8 cellular contexts compared by ENCODE assay signal in the genomic region with DNA sequence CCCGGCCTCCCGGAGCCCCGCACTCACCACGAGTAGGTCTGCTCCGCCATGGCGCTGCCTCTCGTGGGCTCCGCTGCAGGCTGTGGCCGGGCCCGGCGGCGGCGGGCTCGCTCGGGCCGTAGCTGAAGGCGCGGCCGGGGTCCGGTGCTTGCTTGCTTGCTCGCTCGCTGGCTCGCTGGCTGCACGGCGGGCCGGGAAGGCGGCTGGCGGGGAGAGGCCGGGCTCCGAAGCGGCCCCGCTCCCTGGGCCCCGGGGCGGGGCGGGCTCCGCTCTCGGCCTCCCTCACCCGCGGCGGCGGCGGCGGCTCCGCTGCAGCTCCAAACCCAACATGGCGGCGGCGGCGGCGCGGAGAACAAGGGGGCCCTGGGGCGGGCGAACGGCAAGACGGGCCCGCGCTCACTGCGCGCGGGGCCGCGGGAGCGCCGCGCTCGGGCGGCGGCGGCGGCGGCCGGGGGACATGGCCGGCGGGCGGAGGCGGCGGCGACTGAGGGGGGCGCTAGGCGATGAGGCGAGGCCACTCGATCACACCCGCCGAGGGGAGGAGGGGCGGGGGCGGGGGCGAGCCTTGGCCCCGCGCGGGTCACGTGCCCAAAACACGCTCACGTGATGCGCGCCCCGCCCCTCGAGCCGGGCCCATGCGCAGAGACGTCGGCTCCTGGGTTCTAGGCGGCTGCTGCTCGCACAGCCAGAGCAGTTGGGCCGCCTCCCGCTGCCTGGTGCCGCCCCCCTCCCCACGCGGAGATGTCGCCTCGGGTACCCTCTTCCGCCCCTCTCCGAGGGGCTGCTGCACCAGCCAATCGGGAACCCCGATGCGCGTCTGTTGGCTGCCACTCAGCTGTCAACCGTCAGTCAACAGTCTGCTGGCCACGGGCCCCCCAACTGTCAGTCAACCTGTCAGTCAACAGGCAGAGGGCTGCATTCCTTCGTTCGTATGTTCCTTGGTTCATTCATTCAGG. TPM values are rescaled to one million over a fixed set of nuclear protein-coding genes. Genes with fewer than 3 reads are reported as not detected.
DNase-seq lines count a peak whose midpoint lies in the region; ATAC-seq and TF ChIP-seq lines count a peak whose summit lies in the region.

A gene with protein sequence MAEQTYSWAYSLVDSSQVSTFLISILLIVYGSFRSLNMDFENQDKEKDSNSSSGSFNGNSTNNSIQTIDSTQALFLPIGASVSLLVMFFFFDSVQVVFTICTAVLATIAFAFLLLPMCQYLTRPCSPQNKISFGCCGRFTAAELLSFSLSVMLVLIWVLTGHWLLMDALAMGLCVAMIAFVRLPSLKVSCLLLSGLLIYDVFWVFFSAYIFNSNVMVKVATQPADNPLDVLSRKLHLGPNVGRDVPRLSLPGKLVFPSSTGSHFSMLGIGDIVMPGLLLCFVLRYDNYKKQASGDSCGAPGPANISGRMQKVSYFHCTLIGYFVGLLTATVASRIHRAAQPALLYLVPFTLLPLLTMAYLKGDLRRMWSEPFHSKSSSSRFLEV (minus strand): TSS at position 541 of the 956 bp plus-strand sequence. CDS start 491 bp downstream, at position 50.

- 1 to 3% methylated on average over 27 to 119 of the region's 119 CpGs for WGBS in endodermal cell (ENCODE audit: insufficient coverage in 1 of 2, insufficient read length in 1 of 2), 2 experiments
- 0 to 1% methylated on average over 87 to 91 of the region's 119 CpGs for WGBS in mesodermal cell (ENCODE audit: insufficient coverage in 2 of 2), 2 experiments

- H3K4me1 ChIP-seq in Caco-2 (no peaks in the 10 kb centered on the region), HUES6 (ENCODE audit: control insufficient read depth, insufficient read depth, low read length) (peaks cover 12% of the 10 kb centered on the region; the same call in 1 of the 2 replicates), endodermal cell (ENCODE audit: control insufficient read depth, insufficient read depth, low read length) (no peaks in the 10 kb centered on the region), mesodermal cell (ENCODE audit: control insufficient read depth, insufficient read depth, low read length, poor library complexity, severe bottlenecking) (no peaks in the 10 kb centered on the region)

- peak; percentile 66 for ATAC-seq in GM21423 (IDR thresholded peaks at IDR 0.05; ENCODE audit: unreplicated experiment)

- H3K9me3 Mint-ChIP-seq in Caco-2 (ENCODE audit: unreplicated experiment) (no peaks in the 10 kb centered on the region), endodermal cell (no peaks in the 10 kb centered on the region)

- peaks cover 25% of the 10 kb centered on the region for H3K4me1 Mint-ChIP-seq in Caco-2 (ENCODE audit: low read depth, unreplicated experiment)
- H3K4me1 Mint-ChIP-seq in endodermal cell: peaks cover 17% of the 10 kb centered on the region

- no TSS peak for BruUV-seq in Caco-2 (replicated peaks; lab: Mats Ljungman, UMichigan)

- intact Hi-C loops in Caco-2 (cut with micrococcal nuclease; ENCODE audit: unreplicated experiment): no loop called here

- H3K36me3 Mint-ChIP-seq in Caco-2 (ENCODE audit: insufficient read depth, unreplicated experiment) (peaks cover 37% of the 10 kb centered on the region), endodermal cell (ENCODE audit: low read depth) (peaks cover 15% of the 10 kb centered on the region)

- POLR2A ChIA-PET in Caco-2 (lab: Charles Lee): no interaction called here

- CTCF ChIA-PET in Caco-2 (lab: Charles Lee): interaction anchor here (1.1 kb wide), 1 partner anchor 77 kb away, joined by 3 read pairs; no protein-coding TSS in a partner anchor

- peak in 1 of 2 experiments; percentile 9 for TF ChIP-seq CTCF in Caco-2 (IDR thresholded peaks at IDR 0.05; ENCODE audit: insufficient read depth in 1 of 2, low read depth in 1 of 2, low read length in 1 of 2, severe bottlenecking in 1 of 2, unreplicated experiment in 1 of 2)
- no peak for TF ChIP-seq CTCF in endodermal cell (conservative IDR thresholded peaks at IDR 0.05)

- no peaks in the 10 kb centered on the region for H3K27me3 ChIP-seq in Caco-2 (replicated peaks; ENCODE audit: control insufficient read depth, insufficient read depth, low read length)
- no peaks in the 10 kb centered on the region for H3K27me3 ChIP-seq in HUES6 (ENCODE audit: control insufficient read depth, insufficient read depth, low read length)
- H3K27me3 ChIP-seq in endodermal cell (ENCODE audit: control insufficient read depth, insufficient read depth, low read length, poor library complexity, severe bottlenecking): no peaks in the 10 kb centered on the region

- H3K27ac Mint-ChIP-seq in Caco-2 (ENCODE audit: unreplicated experiment) (peak within 1 kb of the TSS; percentile 88), endodermal cell (peak within 1 kb of the TSS; percentile 94)

- peak within 1 kb of the TSS; percentile 86 for H3K9ac ChIP-seq in HUES6 (ENCODE audit: low read length)
- peak within 1 kb of the TSS; percentile 63 for H3K9ac ChIP-seq in endodermal cell (ENCODE audit: extremely low read depth, low read length, poor library complexity, severe bottlenecking)

- peak; percentile 91 to 96 for DNase-seq in Caco-2
- DNase-seq in NOMO-1 treated with dmso at 0.1 percent for 144 hours (lab: John Stamatoyannopoulos, UW; ENCODE audit: unreplicated experiment): peak; percentile 81
- DNase-seq in activated CD8-positive, alpha-beta memory T cell treated with anti-CD3 and anti-CD28 coated beads, Interleukin-2, amount 50 U/mL, for 24 hours (ENCODE audit: extremely low read depth): peak; percentile 77
- DNase-seq in endodermal cell: peak; percentile 99
- peak; percentile 83 for DNase-seq in stimulated activated CD8-positive, alpha-beta memory T cell treated with anti-CD3 and anti-CD28 coated beads, Interleukin-15, amount 100 ng/mL, for 1 hour (ENCODE audit: low read depth)

- H3K27me3 Mint-ChIP-seq in Caco-2 (ENCODE audit: insufficient read depth, unreplicated experiment) (no peaks in the 10 kb centered on the region), endodermal cell (ENCODE audit: insufficient read depth) (no peaks in the 10 kb centered on the region)

- H3K27ac ChIP-seq in HUES6 (ENCODE audit: low read depth, low read length): peak within 1 kb of the TSS; percentile 50; the same call in 1 of the 2 replicates
- H3K27ac ChIP-seq in endodermal cell (ENCODE audit: low read depth, low read length): peak within 1 kb of the TSS; percentile 73
- H3K27ac ChIP-seq in mesodermal cell (ENCODE audit: low read depth, low read length, severe bottlenecking): peak within 1 kb of the TSS; percentile 23

- H3K4me3 ChIP-seq in Caco-2 (ENCODE audit: low read depth, low read length): peak within 1 kb of the TSS; percentile 92
- H3K4me3 ChIP-seq in HUES6 (ENCODE audit: low read depth, low read length): peak within 1 kb of the TSS; percentile 96
- H3K4me3 ChIP-seq in endodermal cell (ENCODE audit: low read length): peak within 1 kb of the TSS; percentile 82
- peak within 1 kb of the TSS; percentile 99 for H3K4me3 ChIP-seq in mesodermal cell (ENCODE audit: extremely low read depth, insufficient read depth, low read length, poor library complexity, severe bottlenecking)

- H3K36me3 ChIP-seq in Caco-2 (ENCODE audit: control insufficient read depth, insufficient read depth, low read length) (no peaks in the 10 kb centered on the region; the same call in 1 of the 2 replicates), HUES6 (ENCODE audit: control insufficient read depth, insufficient read depth, low read length) (peaks cover 6% of the 10 kb centered on the region; the same call in 1 of the 2 replicates), endodermal cell (ENCODE audit: control insufficient read depth, insufficient read depth, low read length) (peaks cover 11% of the 10 kb centered on the region), mesodermal cell (ENCODE audit: control insufficient read depth, insufficient read depth, low read length) (peaks cover 9% of the 10 kb centered on the region)

- H3K9me3 ChIP-seq in Caco-2: no peaks in the 10 kb centered on the region
- no peaks in the 10 kb centered on the region for H3K9me3 ChIP-seq in HUES6 (ENCODE audit: control insufficient read depth, insufficient read depth, low read depth, low read length)
- H3K9me3 ChIP-seq in endodermal cell (ENCODE audit: control insufficient read depth, low read length): no peaks in the 10 kb centered on the region
- H3K9me3 ChIP-seq in mesodermal cell (ENCODE audit: control insufficient read depth, low read length): no peaks in the 10 kb centered on the region

- H3K4me3 Mint-ChIP-seq in Caco-2 (ENCODE audit: unreplicated experiment) (peak within 1 kb of the TSS; percentile 97), endodermal cell (peak within 1 kb of the TSS; percentile 96)

RNA-seq across cellular contexts. Expression of the gene that starts here (rescaled TPM):
- 63.4 and 65.6 TPM in 2 replicates for total RNA-seq in Caco-2 (2022)
- 10 to 100 TPM; 41.1 to 46.8 TPM for total RNA-seq in endodermal cell
- 68.2 TPM for polyA plus RNA-seq in endodermal cell (2013, experiment 1 of 2)
- polyA plus RNA-seq in endodermal cell (2013, experiment 2 of 2): 54.4 TPM
- polyA plus RNA-seq in mesodermal cell (2013, experiment 1 of 2): 53.5 TPM
- polyA plus RNA-seq in mesodermal cell (2013, experiment 2 of 2): 53.3 TPM

Comparison
In these comparisons a context has a peak if more than half of its experiments do, and no peak if none do; other contexts are left out.
1. Peak in every context shown above with its lines: DNase-seq, ATAC-seq, H3K4me3 ChIP-seq and H3K27ac ChIP-seq.
2. H3K27ac ChIP-seq: peak in every context shown above with its lines; median percentile 73 in endodermal cell; 50 in HUES6; 23 in mesodermal cell.